37 cellular contexts compared by ENCODE assay signal in genomic region chr22:44787832-44788231, GRCh38. TPM values are rescaled to one million over a fixed set of nuclear protein-coding genes. Genes with fewer than 3 reads are reported as not detected.
"Had no signal": no experiment of that assay in that cellular context is flagged by ENCODE, and none has a peak within 500 bp of the region (broad histone marks: within the 10 kb centered on the region; RNA-seq: fewer than 3 reads in every experiment).

No MANE protein-coding gene starts in this region.

- H3K27ac ChIP-seq: KMS-11 had no signal

- H3K4me2 ChIP-seq: KMS-11 had no signal

- DNase-seq: Karpas-422, Kasumi-1, MG63, MM.1S, MV-4-11, NCI-H1048, NCI-H1092, NCI-H1092 treated with DMSO at 0.1 percent for 48 hours, NCI-H1105, NCI-H1105 treated with DMSO at 0.1 percent for 48 hours, NCI-H1417, NCI-H1417 treated with DMSO at 0.1 percent for 48 hours, NCI-H1436, NCI-H1436 treated with DMSO at 0.1 percent for 48 hours, NCI-H146, NCI-H1694, NCI-H1694 treated with DMSO at 0.1 percent for 48 hours, NCI-H187, NCI-H187 treated with DMSO at 0.1 percent for 48 hours, NCI-H1930, NCI-H2029, NCI-H2029 treated with DMSO at 0.1 percent for 48 hours, NCI-H2081, NCI-H2081 treated with DMSO at 0.1 percent for 48 hours, NCI-H2107, NCI-H2171, NCI-H2171 treated with DMSO at 0.1 percent for 48 hours, NCI-H2227 treated with DMSO at 0.1 percent for 48 hours, NCI-H226, NCI-H345, NCI-H446, NCI-H446 treated with DMSO at 0.1 percent for 48 hours, NCI-H510A, NCI-H510A treated with DMSO at 0.1 percent for 48 hours had no signal

- H3K9ac ChIP-seq: KMS-11 had no signal

- H3K9me3 ChIP-seq: MG63 had no signal

- H3K27me3 ChIP-seq: MG63 had no signal

- H3K36me3 ChIP-seq: MG63 had no signal

- H3K4me3 ChIP-seq: MG63 had no signal

RNA-seq across cellular contexts. Expression of gene ARHGAP8, which starts 35.5 kb away (rescaled TPM):
- total RNA-seq: LHCN-M2, M059J had no signal
